ENCODE assay signal across 14 cellular contexts in the genomic region with DNA sequence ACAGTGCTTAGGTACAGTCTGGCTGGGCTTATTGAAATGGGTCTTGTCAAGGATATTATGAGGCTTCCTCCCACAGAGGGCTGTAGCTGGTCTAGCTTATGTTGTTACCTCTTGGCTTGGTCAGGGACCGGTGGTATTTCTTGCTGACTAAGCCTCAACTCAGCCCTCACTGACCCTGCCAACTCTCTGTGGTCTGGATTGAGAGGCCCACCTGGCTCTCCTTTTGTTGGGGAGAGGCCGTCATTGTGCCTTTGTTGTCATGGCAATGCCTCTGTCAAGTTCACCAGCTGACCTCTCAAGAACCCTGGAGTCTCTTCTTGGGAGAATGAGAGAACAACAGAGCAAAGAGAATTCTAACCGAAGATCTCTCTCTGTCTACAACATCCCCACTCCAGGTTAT.
A peak's percentile ranks its signal among the peaks of the same experiment; 100 is the strongest.
DNase-seq lines count a peak whose midpoint lies in the region; ATAC-seq and TF ChIP-seq lines count a peak whose summit lies in the region.
"Had no signal": no experiment of that assay in that cellular context is flagged by ENCODE, and none has a peak within 500 bp of the region (broad histone marks: within the 10 kb centered on the region; RNA-seq: fewer than 3 reads in every experiment).

No MANE protein-coding gene starts in this region.

- no peak overlapping the region for H3K27ac ChIP-seq in GM23338 (ENCODE audit: low read depth)
- H3K27ac ChIP-seq: esophagus muscularis mucosa, neural progenitor cell, VCaP had no signal

- H4K20me1 ChIP-seq in GM23338 (replicated peaks; ENCODE audit: insufficient read depth) = no peaks in the 10 kb centered on the region

- H3K4me3 ChIP-seq in GM23338 (no peak overlapping the region), epithelial cell of proximal tubule (ENCODE audit: low read depth, low read length) (no peak overlapping the region)
- H3K4me3 ChIP-seq: esophagus muscularis mucosa, neural progenitor cell had no signal

- no peaks in the 10 kb centered on the region for H3F3A ChIP-seq in GM23338 (replicated peaks; ENCODE audit: low read depth)

- intact Hi-C loops in sciatic nerve (cut with DNase I) = no loop called here

- peaks cover 4% of the 10 kb centered on the region; the same call in 2 of the 3 replicates for H3K4me1 Mint-ChIP-seq in GM23338
- H3K4me1 Mint-ChIP-seq: stimulated activated naive B cell treated with anti-CD40 and anti-IgM and Interleukin-4, amounts not matched to agents 10 μg/mL and 1 μg/mL and 100 μg/mL, for 72 hours had no signal

- peak; percentile 48 for ATAC-seq in GM23338
- ATAC-seq in sciatic nerve = peak; percentile 28
- ATAC-seq in HG03139 (IDR thresholded peaks at IDR 0.05; ENCODE audit: unreplicated experiment) = no peak
- ATAC-seq in GM21737 (IDR thresholded peaks at IDR 0.05; ENCODE audit: unreplicated experiment) = no peak
- ATAC-seq: activated T-cell treated with anti-CD3 and anti-CD28 coated beads, Interleukin-2, amount 50 U/mL, for 4 hours; stimulated activated naive B cell treated with anti-CD40 and anti-IgM and Interleukin-4, amounts not matched to agents 10 μg/mL and 1 μg/mL and 100 μg/mL, for 72 hours had no signal

- no peak overlapping the region for H3K27ac Mint-ChIP-seq in GM23338
- H3K27ac Mint-ChIP-seq: neural progenitor cell; stimulated activated naive B cell treated with anti-CD40 and anti-IgM and Interleukin-4, amounts not matched to agents 10 μg/mL and 1 μg/mL and 100 μg/mL, for 72 hours had no signal

- H2AFZ ChIP-seq in GM23338 = no peak overlapping the region
- H2AFZ ChIP-seq: neural progenitor cell had no signal

- no peaks in the 10 kb centered on the region for H3K27me3 ChIP-seq in GM23338 (ENCODE audit: insufficient read depth)
- H3K27me3 ChIP-seq: esophagus muscularis mucosa, neural progenitor cell had no signal

- H3K4me3 Mint-ChIP-seq in GM23338 = no peak overlapping the region
- H3K4me3 Mint-ChIP-seq: activated T-cell treated with anti-CD3 and anti-CD28 coated beads, Interleukin-2, amount 50 U/mL, for 4 hours; neural progenitor cell; stimulated activated naive B cell treated with anti-CD40 and anti-IgM and Interleukin-4, amounts not matched to agents 10 μg/mL and 1 μg/mL and 100 μg/mL, for 72 hours had no signal

- H3K27me3 Mint-ChIP-seq in GM23338 (ENCODE audit: insufficient read depth, low read depth, poor library complexity) = no peaks in the 10 kb centered on the region
- H3K27me3 Mint-ChIP-seq: stimulated activated naive B cell treated with anti-CD40 and anti-IgM and Interleukin-4, amounts not matched to agents 10 μg/mL and 1 μg/mL and 100 μg/mL, for 72 hours had no signal

- peak; percentile 23 for DNase-seq in GM23338 (ENCODE audit: low spot score)
- peak; percentile 74 for DNase-seq in NCI-H2196 (lab: John Stamatoyannopoulos, UW; ENCODE audit: unreplicated experiment)
- peak; percentile 65 for DNase-seq in epithelial cell of proximal tubule (ENCODE audit: low read depth)
- no peak for DNase-seq in sciatic nerve (ENCODE audit: low spot score)
- no peak for DNase-seq in activated effector memory CD4-positive, alpha-beta T cell treated with anti-CD3 and anti-CD28 coated beads, Interleukin-2, amount 50 U/mL, for 16 hours
- DNase-seq: activated T-cell treated with anti-CD3 and anti-CD28 coated beads, Interleukin-2, amount 50 U/mL, for 4 hours; DMS 273 treated with DMSO at 0.1 percent for 48 hours; SHP77; stimulated activated naive B cell treated with anti-CD40 and anti-IgM and Interleukin-4, amounts not matched to agents 10 μg/mL and 1 μg/mL and 100 μg/mL, for 72 hours had no signal

- H3K4me2 ChIP-seq in GM23338 = no peak overlapping the region
- H3K4me2 ChIP-seq: neural progenitor cell had no signal

- no peaks in the 10 kb centered on the region for H3K36me3 Mint-ChIP-seq in GM23338 (ENCODE audit: low read depth)
- H3K36me3 Mint-ChIP-seq: neural progenitor cell; stimulated activated naive B cell treated with anti-CD40 and anti-IgM and Interleukin-4, amounts not matched to agents 10 μg/mL and 1 μg/mL and 100 μg/mL, for 72 hours had no signal

- H3K79me2 ChIP-seq in GM23338 (replicated peaks; ENCODE audit: insufficient read depth) = no peaks in the 10 kb centered on the region

- no peaks in the 10 kb centered on the region for H3K9me3 Mint-ChIP-seq in GM23338
- H3K9me3 Mint-ChIP-seq: activated T-cell treated with anti-CD3 and anti-CD28 coated beads, Interleukin-2, amount 50 U/mL, for 4 hours; neural progenitor cell; stimulated activated naive B cell treated with anti-CD40 and anti-IgM and Interleukin-4, amounts not matched to agents 10 μg/mL and 1 μg/mL and 100 μg/mL, for 72 hours had no signal

- TF ChIP-seq CTCF in GM23338 (conservative IDR thresholded peaks at IDR 0.05; ENCODE audit: low read depth in 2 of 2) (no peak), epithelial cell of proximal tubule (conservative IDR thresholded peaks at IDR 0.05; ENCODE audit: low read depth, low read length) (no peak)

- no peaks in the 10 kb centered on the region for H3K9me2 ChIP-seq in GM23338 (ENCODE audit: insufficient read depth)

- no peaks in the 10 kb centered on the region for H3K36me3 ChIP-seq in GM23338 (ENCODE audit: insufficient read depth)
- H3K36me3 ChIP-seq: neural progenitor cell had no signal

- H3K4me1 ChIP-seq in GM23338 (ENCODE audit: insufficient read depth) = peaks cover 6% of the 10 kb centered on the region; the same call in 1 of the 2 replicates
- H3K4me1 ChIP-seq: neural progenitor cell had no signal

TF ChIP-seq in GM23338, 12 proteins besides CTCF, POLR2A, EP300 and RAD21 (continues in another document):
- no peak for TF ChIP-seq POLR2AphosphoS5 (IDR thresholded peaks at IDR 0.05; ENCODE audit: low read depth)
- TF ChIP-seq, protein P1, sequence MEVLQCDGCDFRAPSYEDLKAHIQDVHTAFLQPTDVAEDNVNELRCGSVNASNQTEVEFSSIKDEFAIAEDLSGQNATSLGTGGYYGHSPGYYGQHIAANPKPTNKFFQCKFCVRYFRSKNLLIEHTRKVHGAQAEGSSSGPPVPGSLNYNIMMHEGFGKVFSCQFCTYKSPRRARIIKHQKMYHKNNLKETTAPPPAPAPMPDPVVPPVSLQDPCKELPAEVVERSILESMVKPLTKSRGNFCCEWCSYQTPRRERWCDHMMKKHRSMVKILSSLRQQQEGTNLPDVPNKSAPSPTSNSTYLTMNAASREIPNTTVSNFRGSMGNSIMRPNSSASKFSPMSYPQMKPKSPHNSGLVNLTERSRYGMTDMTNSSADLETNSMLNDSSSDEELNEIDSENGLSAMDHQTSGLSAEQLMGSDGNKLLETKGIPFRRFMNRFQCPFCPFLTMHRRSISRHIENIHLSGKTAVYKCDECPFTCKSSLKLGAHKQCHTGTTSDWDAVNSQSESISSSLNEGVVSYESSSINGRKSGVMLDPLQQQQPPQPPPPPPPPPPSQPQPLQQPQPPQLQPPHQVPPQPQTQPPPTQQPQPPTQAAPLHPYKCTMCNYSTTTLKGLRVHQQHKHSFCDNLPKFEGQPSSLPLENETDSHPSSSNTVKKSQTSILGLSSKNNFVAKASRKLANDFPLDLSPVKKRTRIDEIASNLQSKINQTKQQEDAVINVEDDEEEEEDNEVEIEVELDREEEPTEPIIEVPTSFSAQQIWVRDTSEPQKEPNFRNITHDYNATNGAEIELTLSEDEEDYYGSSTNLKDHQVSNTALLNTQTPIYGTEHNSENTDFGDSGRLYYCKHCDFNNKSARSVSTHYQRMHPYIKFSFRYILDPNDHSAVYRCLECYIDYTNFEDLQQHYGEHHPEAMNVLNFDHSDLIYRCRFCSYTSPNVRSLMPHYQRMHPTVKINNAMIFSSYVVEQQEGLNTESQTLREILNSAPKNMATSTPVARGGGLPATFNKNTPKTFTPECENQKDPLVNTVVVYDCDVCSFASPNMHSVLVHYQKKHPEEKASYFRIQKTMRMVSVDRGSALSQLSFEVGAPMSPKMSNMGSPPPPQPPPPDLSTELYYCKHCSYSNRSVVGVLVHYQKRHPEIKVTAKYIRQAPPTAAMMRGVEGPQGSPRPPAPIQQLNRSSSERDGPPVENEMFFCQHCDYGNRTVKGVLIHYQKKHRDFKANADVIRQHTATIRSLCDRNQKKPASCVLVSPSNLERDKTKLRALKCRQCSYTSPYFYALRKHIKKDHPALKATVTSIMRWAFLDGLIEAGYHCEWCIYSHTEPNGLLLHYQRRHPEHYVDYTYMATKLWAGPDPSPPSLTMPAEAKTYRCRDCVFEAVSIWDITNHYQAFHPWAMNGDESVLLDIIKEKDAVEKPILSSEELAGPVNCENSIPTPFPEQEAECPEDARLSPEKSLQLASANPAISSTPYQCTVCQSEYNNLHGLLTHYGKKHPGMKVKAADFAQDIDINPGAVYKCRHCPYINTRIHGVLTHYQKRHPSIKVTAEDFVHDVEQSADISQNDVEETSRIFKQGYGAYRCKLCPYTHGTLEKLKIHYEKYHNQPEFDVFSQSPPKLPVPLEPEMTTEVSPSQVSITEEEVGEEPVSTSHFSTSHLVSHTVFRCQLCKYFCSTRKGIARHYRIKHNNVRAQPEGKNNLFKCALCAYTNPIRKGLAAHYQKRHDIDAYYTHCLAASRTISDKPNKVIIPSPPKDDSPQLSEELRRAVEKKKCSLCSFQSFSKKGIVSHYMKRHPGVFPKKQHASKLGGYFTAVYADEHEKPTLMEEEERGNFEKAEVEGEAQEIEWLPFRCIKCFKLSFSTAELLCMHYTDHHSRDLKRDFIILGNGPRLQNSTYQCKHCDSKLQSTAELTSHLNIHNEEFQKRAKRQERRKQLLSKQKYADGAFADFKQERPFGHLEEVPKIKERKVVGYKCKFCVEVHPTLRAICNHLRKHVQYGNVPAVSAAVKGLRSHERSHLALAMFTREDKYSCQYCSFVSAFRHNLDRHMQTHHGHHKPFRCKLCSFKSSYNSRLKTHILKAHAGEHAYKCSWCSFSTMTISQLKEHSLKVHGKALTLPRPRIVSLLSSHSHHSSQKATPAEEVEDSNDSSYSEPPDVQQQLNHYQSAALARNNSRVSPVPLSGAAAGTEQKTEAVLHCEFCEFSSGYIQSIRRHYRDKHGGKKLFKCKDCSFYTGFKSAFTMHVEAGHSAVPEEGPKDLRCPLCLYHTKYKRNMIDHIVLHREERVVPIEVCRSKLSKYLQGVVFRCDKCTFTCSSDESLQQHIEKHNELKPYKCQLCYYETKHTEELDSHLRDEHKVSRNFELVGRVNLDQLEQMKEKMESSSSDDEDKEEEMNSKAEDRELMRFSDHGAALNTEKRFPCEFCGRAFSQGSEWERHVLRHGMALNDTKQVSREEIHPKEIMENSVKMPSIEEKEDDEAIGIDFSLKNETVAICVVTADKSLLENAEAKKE (CRISPR knock-in tag; IDR thresholded peaks at IDR 0.05) = no peak
- no peak for TF ChIP-seq STAT1 (IDR thresholded peaks at IDR 0.05; ENCODE audit: unreplicated experiment)
- no peak for TF ChIP-seq EZH2 (IDR thresholded peaks at IDR 0.05; ENCODE audit: low read depth, unreplicated experiment)

Comparison
In these comparisons a context has a peak if more than half of its experiments do, and no peak if none do; other contexts are left out.
1. ATAC-seq: peak in GM23338 (single experiment) and sciatic nerve (single experiment); none in HG03139 (single experiment) and GM21737 (single experiment).
2. DNase-seq: peak in GM23338 (single experiment), NCI-H2196 (single experiment) and epithelial cell of proximal tubule (single experiment); none in sciatic nerve (single experiment) and activated effector memory CD4-positive, alpha-beta T cell treated with anti-CD3 and anti-CD28 coated beads, Interleukin-2, amount 50 U/mL, for 16 hours (single experiment).